In the genomic region with DNA sequence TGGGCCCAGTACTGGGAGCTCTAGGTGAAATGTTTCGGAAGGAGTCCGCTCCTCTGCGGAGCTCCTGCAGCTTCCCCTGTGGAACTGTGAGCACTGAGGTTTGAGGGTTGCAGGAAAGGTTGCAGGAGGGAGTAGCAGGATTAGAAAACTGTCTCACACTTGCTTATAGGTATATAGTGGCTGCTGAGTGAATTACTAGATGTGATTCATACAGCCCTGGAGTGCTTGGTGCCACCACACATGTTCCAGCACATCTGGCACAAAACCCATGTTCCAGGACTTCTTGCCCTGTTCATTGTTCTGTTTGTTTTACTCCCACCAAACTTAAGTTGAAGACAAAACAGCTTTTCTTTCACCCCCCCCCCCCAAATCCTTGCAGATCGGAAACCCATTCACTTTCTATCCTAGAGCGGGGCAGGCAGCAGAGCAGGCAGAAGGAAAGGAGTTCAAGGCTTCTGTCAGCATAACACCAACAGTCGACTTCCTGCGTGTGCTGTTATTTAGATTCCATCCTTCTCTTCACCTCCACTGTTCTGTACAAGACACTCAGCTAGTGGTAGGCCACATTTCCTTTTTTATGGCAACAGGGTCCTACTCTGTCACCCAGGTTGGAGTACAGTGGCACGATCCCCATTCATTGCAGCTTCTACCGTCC, we compare ENCODE assay signal across 1 cellular context.
TF ChIP-seq lines count a peak whose summit lies in the region.

No MANE protein-coding gene starts in this region.

TF ChIP-seq in HepG2, 621 proteins besides CTCF, POLR2A, EP300 and RAD21 (continued from another document):
- TF ChIP-seq, protein P1, sequence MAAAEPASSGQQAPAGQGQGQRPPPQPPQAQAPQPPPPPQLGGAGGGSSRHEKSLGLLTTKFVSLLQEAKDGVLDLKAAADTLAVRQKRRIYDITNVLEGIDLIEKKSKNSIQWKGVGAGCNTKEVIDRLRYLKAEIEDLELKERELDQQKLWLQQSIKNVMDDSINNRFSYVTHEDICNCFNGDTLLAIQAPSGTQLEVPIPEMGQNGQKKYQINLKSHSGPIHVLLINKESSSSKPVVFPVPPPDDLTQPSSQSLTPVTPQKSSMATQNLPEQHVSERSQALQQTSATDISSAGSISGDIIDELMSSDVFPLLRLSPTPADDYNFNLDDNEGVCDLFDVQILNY (CRISPR knock-in tag; conservative IDR thresholded peaks at IDR 0.05): no peak
- TF ChIP-seq PCBP1 (IDR thresholded peaks at IDR 0.05; ENCODE audit: borderline replicate concordance, low read depth, low read length) (no peak), ZNF44 (CRISPR knock-in tag; IDR thresholded peaks at IDR 0.05) (0 out of 2 replicates have a peak, but pooled peaks have one; percentile 15), U2AF2 (IDR thresholded peaks at IDR 0.05; ENCODE audit: low read depth, low read length) (no peak), ZNF124 (CRISPR knock-in tag; IDR thresholded peaks at IDR 0.05) (0 out of 2 replicates have a peak, but pooled peaks have one; percentile 8), HDAC2 (CRISPR knock-in tag; IDR thresholded peaks at IDR 0.05) (no peak), ZBTB38 (CRISPR knock-in tag; IDR thresholded peaks at IDR 0.05) (no peak), NFYB (CRISPR knock-in tag; IDR thresholded peaks at IDR 0.05) (no peak), HMGA1 (CRISPR knock-in tag; conservative IDR thresholded peaks at IDR 0.05) (no peak), NR3C1 (CRISPR knock-in tag; IDR thresholded peaks at IDR 0.05) (no peak), NKX3-1 (CRISPR knock-in tag; IDR thresholded peaks at IDR 0.05) (no peak), CEBPG (CRISPR knock-in tag; IDR thresholded peaks at IDR 0.05) (no peak), ZNF607 (CRISPR knock-in tag; IDR thresholded peaks at IDR 0.05; ENCODE audit: borderline replicate concordance) (no peak)
- TF ChIP-seq, protein P2, sequence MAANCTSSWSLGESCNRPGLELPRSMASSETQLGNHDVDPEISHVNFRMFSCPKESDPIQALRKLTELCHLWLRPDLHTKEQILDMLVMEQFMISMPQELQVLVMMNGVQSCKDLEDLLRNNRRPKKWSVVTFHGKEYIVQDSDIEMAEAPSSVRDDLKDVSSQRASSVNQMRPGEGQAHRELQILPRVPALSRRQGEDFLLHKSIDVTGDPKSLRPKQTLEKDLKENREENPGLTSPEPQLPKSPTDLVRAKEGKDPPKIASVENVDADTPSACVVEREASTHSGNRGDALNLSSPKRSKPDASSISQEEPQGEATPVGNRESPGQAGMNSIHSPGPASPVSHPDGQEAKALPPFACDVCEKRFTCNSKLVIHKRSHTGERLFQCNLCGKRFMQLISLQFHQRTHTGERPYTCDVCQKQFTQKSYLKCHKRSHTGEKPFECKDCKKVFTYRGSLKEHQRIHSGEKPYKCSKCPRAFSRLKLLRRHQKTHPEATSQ (CRISPR knock-in tag; IDR thresholded peaks at IDR 0.05; ENCODE audit: borderline replicate concordance): no peak
- TF ChIP-seq, protein P3, sequence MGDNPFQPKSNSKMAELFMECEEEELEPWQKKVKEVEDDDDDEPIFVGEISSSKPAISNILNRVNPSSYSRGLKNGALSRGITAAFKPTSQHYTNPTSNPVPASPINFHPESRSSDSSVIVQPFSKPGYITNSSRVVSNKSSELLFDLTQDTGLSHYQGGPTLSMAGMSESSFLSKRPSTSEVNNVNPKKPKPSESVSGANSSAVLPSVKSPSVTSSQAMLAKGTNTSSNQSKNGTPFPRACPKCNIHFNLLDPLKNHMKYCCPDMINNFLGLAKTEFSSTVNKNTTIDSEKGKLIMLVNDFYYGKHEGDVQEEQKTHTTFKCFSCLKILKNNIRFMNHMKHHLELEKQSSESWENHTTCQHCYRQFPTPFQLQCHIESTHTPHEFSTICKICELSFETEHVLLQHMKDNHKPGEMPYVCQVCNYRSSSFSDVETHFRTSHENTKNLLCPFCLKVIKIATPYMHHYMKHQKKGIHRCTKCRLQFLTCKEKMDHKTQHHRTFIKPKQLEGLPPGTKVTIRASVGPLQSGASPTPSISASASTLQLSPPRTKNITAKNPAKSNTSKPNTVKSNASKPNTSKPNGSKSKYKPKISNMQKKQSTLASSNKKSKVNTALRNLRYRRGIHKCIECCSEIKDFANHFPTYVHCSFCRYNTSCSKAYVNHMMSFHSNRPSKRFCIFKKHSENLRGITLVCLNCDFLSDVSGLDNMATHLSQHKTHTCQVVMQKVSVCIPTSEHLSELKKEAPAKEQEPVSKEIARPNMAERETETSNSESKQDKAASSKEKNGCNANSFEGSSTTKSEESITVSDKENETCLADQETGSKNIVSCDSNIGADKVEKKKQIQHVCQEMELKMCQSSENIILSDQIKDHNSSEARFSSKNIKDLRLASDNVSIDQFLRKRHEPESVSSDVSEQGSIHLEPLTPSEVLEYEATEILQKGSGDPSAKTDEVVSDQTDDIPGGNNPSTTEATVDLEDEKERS (CRISPR knock-in tag; IDR thresholded peaks at IDR 0.05): no peak
